20 cellular contexts compared by ENCODE assay signal in the genomic region with DNA sequence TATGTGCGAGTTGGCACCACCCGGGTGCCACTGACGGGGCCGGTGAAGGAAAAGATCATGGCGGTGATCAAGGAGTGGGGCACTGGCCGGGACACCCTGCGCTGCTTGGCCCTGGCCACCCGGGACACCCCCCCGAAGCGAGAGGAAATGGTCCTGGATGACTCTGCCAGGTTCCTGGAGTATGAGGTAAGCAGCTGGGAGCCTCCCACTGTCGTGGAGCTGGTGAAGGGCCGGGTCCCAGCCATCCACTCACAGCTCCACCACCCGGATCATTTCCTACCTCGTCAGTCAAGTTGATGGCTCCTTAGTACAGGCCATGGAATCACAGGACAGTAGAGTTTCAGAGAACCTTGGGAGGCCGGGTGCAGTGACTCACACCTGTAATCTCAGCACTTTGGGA. TPM values are rescaled to one million over a fixed set of nuclear protein-coding genes. Genes with fewer than 3 reads are reported as not detected.
"Had no signal": no experiment of that assay in that cellular context is flagged by ENCODE, and none has a peak within 500 bp of the region (broad histone marks: within the 10 kb centered on the region; RNA-seq: fewer than 3 reads in every experiment).

No MANE protein-coding gene starts in this region.

- H3K27me3 ChIP-seq: ascending aorta, breast epithelium, pancreas, sigmoid colon, uterus had no signal

- H3K36me3 ChIP-seq: ascending aorta, breast epithelium, left ventricle myocardium inferior, pancreas, sigmoid colon, uterus had no signal

- H3K4me1 ChIP-seq: ascending aorta, breast epithelium, left ventricle myocardium inferior, pancreas, sigmoid colon, uterus had no signal

- H3K9me3 ChIP-seq: ascending aorta, breast epithelium, left ventricle myocardium inferior, pancreas, sigmoid colon, uterus had no signal

- H3K27ac ChIP-seq: ascending aorta, breast epithelium, left ventricle myocardium inferior, pancreas, sigmoid colon, uterus, VCaP had no signal

- H3K4me3 ChIP-seq: ascending aorta, breast epithelium, left ventricle myocardium inferior, pancreas, sigmoid colon, uterus had no signal

- ATAC-seq: activated T-cell treated with anti-CD3 and anti-CD28 coated beads, Interleukin-2, amount 50 U/mL, for 72 hours; pancreas; stimulated activated naive B cell treated with anti-CD40 and anti-IgM and Interleukin-4, amounts not matched to agents 10 μg/mL and 1 μg/mL and 100 μg/mL, for 72 hours had no signal

- DNase-seq: activated CD4-positive, alpha-beta T cell treated with anti-CD3 and anti-CD28 coated beads, Interleukin-2, amount 50 U/mL, for 1 hour; activated CD4-positive, CD25-positive, alpha-beta regulatory T cell treated with anti-CD3 and anti-CD28 coated beads, Interleukin-2, amount 50 U/mL, for 72 hours; activated CD8-positive, alpha-beta memory T cell treated with anti-CD3 and anti-CD28 coated beads for 24 hours; activated gamma-delta T cell; activated T-cell treated with anti-CD3 and anti-CD28 coated beads, Interleukin-2, amount 50 U/mL, for 72 hours; cortex of kidney; head of caudate nucleus; left ventricle myocardium inferior; mammary epithelial cell; pancreas; sigmoid colon; stimulated activated naive B cell treated with anti-CD40 and anti-IgM and Interleukin-4, amounts not matched to agents 10 μg/mL and 1 μg/mL and 100 μg/mL, for 72 hours; T1000; uterus had no signal

- FAIRE-seq: frontal cortex, pancreas had no signal

RNA-seq across cellular contexts. Expression of gene ATP2A1, which starts 20.0 kb away (rescaled TPM):
- total RNA-seq: ascending aorta, frontal cortex had no signal

RNA-seq across cellular contexts. Expression of gene CD19, which starts 33.5 kb away (rescaled TPM):
- total RNA-seq: ascending aorta; breast epithelium; kidney epithelial cell; left ventricle myocardium inferior; mammary epithelial cell; sigmoid colon; T-helper 1 cell treated with Interleukin-12 subunit alpha and Interleukin-12 subunit beta and Interleukin-4 antibody, amounts not matched to agents 30 ng/mL and 1 ng/mL, for 36 hours had no signal
- polyA plus RNA-seq: mammary epithelial cell had no signal
